ENCODE assay signal across 12 cellular contexts in genomic region chr5:143037071-143037470, GRCh38.
DNase-seq lines count a peak whose midpoint lies in the region; ATAC-seq and TF ChIP-seq lines count a peak whose summit lies in the region.
"Had no signal": no experiment of that assay in that cellular context is flagged by ENCODE, and none has a peak within 500 bp of the region (broad histone marks: within the 10 kb centered on the region; RNA-seq: fewer than 3 reads in every experiment).

No MANE protein-coding gene starts in this region.

- H3K4me1 Mint-ChIP-seq in activated T-helper 2 cell treated with anti-CD3 and anti-CD28 coated beads, Interferon-gamma antibody, Interleukin-2, Interleukin-4, amounts not matched to agents 10 μg/mL and 5 μg/mL and 100 μg/mL, durations not matched to agents 14 hours and 24 hours and 36 hours (ENCODE audit: low read depth) = peaks cover 51% of the 10 kb centered on the region

- H3K36me3 Mint-ChIP-seq in activated T-helper 2 cell treated with anti-CD3 and anti-CD28 coated beads, Interferon-gamma antibody, Interleukin-2, Interleukin-4, amounts not matched to agents 10 μg/mL and 5 μg/mL and 100 μg/mL, durations not matched to agents 14 hours and 24 hours and 36 hours (ENCODE audit: low read depth) = peaks cover 32% of the 10 kb centered on the region

- peak overlapping the region; percentile 64 for H3K27ac Mint-ChIP-seq in activated T-helper 2 cell treated with anti-CD3 and anti-CD28 coated beads, Interferon-gamma antibody, Interleukin-2, Interleukin-4, amounts not matched to agents 10 μg/mL and 5 μg/mL and 100 μg/mL, durations not matched to agents 14 hours and 24 hours and 36 hours
- H3K27ac Mint-ChIP-seq: dendritic cell treated with granulocyte-macrophage colony-stimulating factor and Interleukin-4, amounts not matched to agents 40 ng/mL and 50 ng/mL, for 4 days had no signal

- H3K4me3 ChIP-seq in neuronal stem cell (ENCODE audit: low read length in 2 of 2) = no peak overlapping the region
- H3K4me3 ChIP-seq: MG63, Peyer's patch had no signal

- H2AFZ ChIP-seq in neuronal stem cell (ENCODE audit: low read length) = no peak overlapping the region

- H4K8ac ChIP-seq in neuronal stem cell (ENCODE audit: low read depth, low read length) = no peak overlapping the region

- H3K9ac ChIP-seq in neuronal stem cell (ENCODE audit: low read depth, low read length, poor library complexity) = no peak overlapping the region

- TF ChIP-seq EP300 in Ishikawa (IDR thresholded peaks at IDR 0.05; ENCODE audit: borderline replicate concordance) = peak; percentile 73; the same call in 1 of the 2 replicates

- H3K9me3 ChIP-seq in neuronal stem cell (replicated peaks in 1 of 2; ENCODE audit: control insufficient read depth in 2 of 2, insufficient read depth in 1 of 2, low read depth in 1 of 2, low read length in 2 of 2) = no peaks in the 10 kb centered on the region
- H3K9me3 ChIP-seq: Peyer's patch had no signal

- no peak overlapping the region for H4K91ac ChIP-seq in neuronal stem cell (ENCODE audit: low read depth, low read length, poor library complexity)

- no peak overlapping the region for H3K4me2 ChIP-seq in neuronal stem cell (ENCODE audit: insufficient read depth, low read length, poor library complexity, severe bottlenecking)

- H3K14ac ChIP-seq in neuronal stem cell (ENCODE audit: low read length) = no peak overlapping the region

- peak; percentile 39 to 44 for ATAC-seq in activated CD4-positive, CD25-positive, alpha-beta regulatory T cell treated with anti-CD3 and anti-CD28 coated beads, Interleukin-2, amount 50 U/mL, for 24 hours

- no peaks in the 10 kb centered on the region for H3K36me3 ChIP-seq in neuronal stem cell (replicated peaks in 1 of 2; ENCODE audit: control insufficient read depth in 2 of 2, insufficient read depth in 2 of 2, low read length in 2 of 2)
- H3K36me3 ChIP-seq: MG63 had no signal

- no peak for DNase-seq in activated CD4-positive, CD25-positive, alpha-beta regulatory T cell treated with anti-CD3 and anti-CD28 coated beads, Interleukin-2, amount 50 U/mL, for 72 hours
- no peak for DNase-seq in activated T-helper 2 cell treated with anti-CD3 and anti-CD28 coated beads, Interferon-gamma antibody, Interleukin-2, Interleukin-4, amounts not matched to agents 10 μg/mL and 5 μg/mL and 100 μg/mL, durations not matched to agents 14 hours and 24 hours and 36 hours (ENCODE audit: low spot score)
- peak; percentile 73 for DNase-seq in kidney tubule cell (ENCODE audit: low spot score)
- no peak for DNase-seq in SK-N-DZ (ENCODE audit: low spot score)
- no peak for DNase-seq in NCI-H2081 treated with DMSO at 0.1 percent for 48 hours (lab: John Stamatoyannopoulos, UW)
- no peak for DNase-seq in neuronal stem cell (ENCODE audit: low spot score)
- DNase-seq: activated gamma-delta T cell treated with Interleukin-2 at 50 U/mL for 16 hours, MG63, Peyer's patch had no signal

- H3K4ac ChIP-seq in neuronal stem cell (ENCODE audit: low read length) = no peak overlapping the region

- H2BK12ac ChIP-seq in neuronal stem cell (ENCODE audit: low read length) = no peak overlapping the region

- H2BK120ac ChIP-seq in neuronal stem cell (ENCODE audit: low read depth, low read length) = no peak overlapping the region

- no peak overlapping the region for H3K23ac ChIP-seq in neuronal stem cell (ENCODE audit: low read depth, low read length, poor library complexity)

- intact Hi-C loops in activated T-helper 2 cell treated with anti-CD3 and anti-CD28 coated beads, Interferon-gamma antibody, Interleukin-2, Interleukin-4, amounts not matched to agents 10 μg/mL and 5 μg/mL and 100 μg/mL, durations not matched to agents 14 hours and 24 hours and 36 hours (cut with micrococcal nuclease) = no loop called here

- no peak; the same call in 1 of the 2 replicates for TF ChIP-seq RAD21 in Ishikawa (IDR thresholded peaks at IDR 0.05; ENCODE audit: low read depth)

- H3K79me1 ChIP-seq in neuronal stem cell (ENCODE audit: low read depth, low read length) = no peaks in the 10 kb centered on the region

- no CpG with 5 or more reads among the region's 3 CpGs for WGBS in neuronal stem cell (ENCODE audit: extremely low coverage in 2 of 2, insufficient read length in 2 of 2, insufficient replicate concordance in 1 of 2), 2 donors

- peaks cover 0 to 11% of the 10 kb centered on the region in 2 donors for H3K4me1 ChIP-seq in neuronal stem cell (ENCODE audit: control insufficient read depth in 2 of 2, insufficient read depth in 1 of 2, low read depth in 1 of 2, low read length in 2 of 2)
- H3K4me1 ChIP-seq: Peyer's patch had no signal

- H3K18ac ChIP-seq in neuronal stem cell (ENCODE audit: low read length) = no peak overlapping the region

- H3K27ac ChIP-seq in neuronal stem cell (replicated peaks; ENCODE audit: low read length) = no peak overlapping the region
- H3K27ac ChIP-seq: Peyer's patch had no signal

- H2BK5ac ChIP-seq in neuronal stem cell (ENCODE audit: low read length) = no peak overlapping the region

- H2AK5ac ChIP-seq in neuronal stem cell (ENCODE audit: low read depth, low read length) = no peak overlapping the region

- no peaks in the 10 kb centered on the region for H3K27me3 ChIP-seq in neuronal stem cell (ENCODE audit: control insufficient read depth in 3 of 3, insufficient read depth in 3 of 3, low read depth in 1 of 3, low read length in 3 of 3)
- H3K27me3 ChIP-seq: MG63, Peyer's patch had no signal

- no peaks in the 10 kb centered on the region for H3K27me3 Mint-ChIP-seq in activated T-helper 2 cell treated with anti-CD3 and anti-CD28 coated beads, Interferon-gamma antibody, Interleukin-2, Interleukin-4, amounts not matched to agents 10 μg/mL and 5 μg/mL and 100 μg/mL, durations not matched to agents 14 hours and 24 hours and 36 hours (ENCODE audit: low read depth)
- H3K27me3 Mint-ChIP-seq: dendritic cell treated with granulocyte-macrophage colony-stimulating factor and Interleukin-4, amounts not matched to agents 40 ng/mL and 50 ng/mL, for 4 days had no signal

- H3K4me3 Mint-ChIP-seq in activated T-helper 2 cell treated with anti-CD3 and anti-CD28 coated beads, Interferon-gamma antibody, Interleukin-2, Interleukin-4, amounts not matched to agents 10 μg/mL and 5 μg/mL and 100 μg/mL, durations not matched to agents 14 hours and 24 hours and 36 hours (ENCODE audit: low read depth) = no peak overlapping the region
- H3K4me3 Mint-ChIP-seq: dendritic cell treated with granulocyte-macrophage colony-stimulating factor and Interleukin-4, amounts not matched to agents 40 ng/mL and 50 ng/mL, for 4 days had no signal

- H3K9me3 Mint-ChIP-seq in activated T-helper 2 cell treated with anti-CD3 and anti-CD28 coated beads, Interferon-gamma antibody, Interleukin-2, Interleukin-4, amounts not matched to agents 10 μg/mL and 5 μg/mL and 100 μg/mL, durations not matched to agents 14 hours and 24 hours and 36 hours = peaks cover 6% of the 10 kb centered on the region
- H3K9me3 Mint-ChIP-seq: dendritic cell treated with granulocyte-macrophage colony-stimulating factor and Interleukin-4, amounts not matched to agents 40 ng/mL and 50 ng/mL, for 4 days had no signal

- no peak overlapping the region for H2BK15ac ChIP-seq in neuronal stem cell (ENCODE audit: low read length)

TF ChIP-seq in Ishikawa, 13 proteins besides CTCF, POLR2A, EP300 and RAD21:
- peak; percentile 62 for TF ChIP-seq TEAD4 (IDR thresholded peaks at IDR 0.05)
- TF ChIP-seq YY1 (IDR thresholded peaks at IDR 0.05; ENCODE audit: low read depth) = peak; percentile 15; the same call in 1 of the 2 replicates
- TF ChIP-seq TAF1 (IDR thresholded peaks at IDR 0.05; ENCODE audit: low read depth) = no peak
- peak; percentile 87 for TF ChIP-seq TCF12 (IDR thresholded peaks at IDR 0.05; ENCODE audit: low read depth)
- no peak for TF ChIP-seq USF1 (IDR thresholded peaks at IDR 0.05)
- peak; percentile 63; the same call in 1 of the 2 replicates for TF ChIP-seq NFIC (IDR thresholded peaks at IDR 0.05)
